13 cellular contexts compared by ENCODE assay signal in the genomic region with DNA sequence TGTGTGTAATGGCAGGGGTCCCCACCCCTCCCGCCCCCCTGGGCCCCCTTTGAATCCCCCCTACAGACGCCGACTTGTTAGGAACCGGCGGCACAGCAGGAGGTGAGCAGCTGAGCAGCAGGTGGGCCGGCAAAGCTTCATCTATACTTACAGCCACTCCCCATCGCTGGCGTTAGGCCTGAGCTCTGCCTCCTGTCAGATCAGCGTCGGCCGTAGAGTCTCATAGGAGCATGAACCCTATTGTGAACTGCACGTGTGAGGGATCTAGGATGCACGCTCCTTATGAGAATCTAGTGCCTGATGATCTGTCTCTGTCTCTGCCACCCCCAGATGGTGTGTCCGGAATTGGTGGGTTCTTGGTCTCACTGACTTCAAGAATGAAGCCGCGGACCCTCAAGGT. TPM values are rescaled to one million over a fixed set of nuclear protein-coding genes. Genes with fewer than 3 reads are reported as not detected.
A peak's percentile ranks its signal among the peaks of the same experiment; 100 is the strongest.
DNase-seq lines count a peak whose midpoint lies in the region; ATAC-seq and TF ChIP-seq lines count a peak whose summit lies in the region.
"Had no signal": no experiment of that assay in that cellular context is flagged by ENCODE, and none has a peak within 500 bp of the region (broad histone marks: within the 10 kb centered on the region; RNA-seq: fewer than 3 reads in every experiment).

No MANE protein-coding gene starts in this region.

- H3K27me3 ChIP-seq in neural progenitor cell, result peaks cover 9% of the 10 kb centered on the region
- H3K27me3 ChIP-seq: breast epithelium, gastroesophageal sphincter had no signal

- no peak overlapping the region for H2AFZ ChIP-seq in neural progenitor cell (replicated peaks)

- H3K9me3 Mint-ChIP-seq in activated T-helper 17 cell treated with anti-CD3 and anti-CD28 coated beads, Interleukin-2, amount 50 U/mL, for 72 hours, result no peaks in the 10 kb centered on the region
- peaks cover 3% of the 10 kb centered on the region for H3K9me3 Mint-ChIP-seq in neural progenitor cell

- no peaks in the 10 kb centered on the region for H3K27me3 Mint-ChIP-seq in activated T-helper 17 cell treated with anti-CD3 and anti-CD28 coated beads, Interleukin-2, amount 50 U/mL, for 72 hours
- H3K27me3 Mint-ChIP-seq in neural progenitor cell (ENCODE audit: insufficient read depth, low read depth), result peaks cover 4% of the 10 kb centered on the region

- TF ChIP-seq CTCF in neural progenitor cell (IDR thresholded peaks at IDR 0.05), result no peak

- no peak overlapping the region for H3K9ac ChIP-seq in neural progenitor cell

- H3K27ac ChIP-seq in neural progenitor cell, result no peak overlapping the region
- H3K27ac ChIP-seq: breast epithelium, gastroesophageal sphincter had no signal

- no peaks in the 10 kb centered on the region for H3F3A ChIP-seq in neural progenitor cell (ENCODE audit: low read depth)

- H4K20me1 ChIP-seq in neural progenitor cell (ENCODE audit: low read depth), result no peaks in the 10 kb centered on the region

- H3K9me3 ChIP-seq in neural progenitor cell (ENCODE audit: low read depth), result no peaks in the 10 kb centered on the region
- H3K9me3 ChIP-seq: breast epithelium, gastroesophageal sphincter had no signal

- H3K4me2 ChIP-seq in neural progenitor cell, result no peak overlapping the region

- H3K4me3 Mint-ChIP-seq in activated T-helper 17 cell treated with anti-CD3 and anti-CD28 coated beads, Interleukin-2, amount 50 U/mL, for 72 hours, result peak overlapping the region; percentile 79
- H3K4me3 Mint-ChIP-seq in neural progenitor cell, result no peak overlapping the region

- H3K4me3 ChIP-seq in neural progenitor cell, result no peak overlapping the region
- H3K4me3 ChIP-seq: breast epithelium, gastroesophageal sphincter had no signal

- no peaks in the 10 kb centered on the region for H3K4me1 Mint-ChIP-seq in activated T-helper 17 cell treated with anti-CD3 and anti-CD28 coated beads, Interleukin-2, amount 50 U/mL, for 72 hours
- peaks cover 9% of the 10 kb centered on the region for H3K4me1 Mint-ChIP-seq in neural progenitor cell

- DNase-seq in NCI-H2227 (lab: John Stamatoyannopoulos, UW; ENCODE audit: unreplicated experiment), result peak; percentile 12
- DNase-seq in NCI-H2227 treated with DMSO at 0.1 percent for 48 hours (lab: John Stamatoyannopoulos, UW), result no peak
- peak; percentile 40 for DNase-seq in NCI-H2171 (lab: John Stamatoyannopoulos, UW)
- DNase-seq in neural progenitor cell (ENCODE audit: low spot score), result peak; percentile 35
- no peak for DNase-seq in HT-29 (ENCODE audit: low spot score)
- DNase-seq in SW 1271 (lab: John Stamatoyannopoulos, UW), result no peak
- DNase-seq: Kasumi-1, mesendoderm had no signal

- peak; percentile 63 for ATAC-seq in activated T-helper 17 cell treated with anti-CD3 and anti-CD28 coated beads, Interleukin-2, amount 50 U/mL, for 72 hours (replicated peaks)
- ATAC-seq in HG03520 (IDR thresholded peaks at IDR 0.05; ENCODE audit: unreplicated experiment), result no peak
- ATAC-seq: gastroesophageal sphincter, Panc1 had no signal

- H3K36me3 ChIP-seq in neural progenitor cell, result no peaks in the 10 kb centered on the region
- H3K36me3 ChIP-seq: breast epithelium, gastroesophageal sphincter had no signal

- no peak overlapping the region for H3K27ac Mint-ChIP-seq in activated T-helper 17 cell treated with anti-CD3 and anti-CD28 coated beads, Interleukin-2, amount 50 U/mL, for 72 hours
- H3K27ac Mint-ChIP-seq in neural progenitor cell, result peak overlapping the region; percentile 74

- no peaks in the 10 kb centered on the region for H3K79me2 ChIP-seq in neural progenitor cell (ENCODE audit: low read depth)

- H3K36me3 Mint-ChIP-seq in activated T-helper 17 cell treated with anti-CD3 and anti-CD28 coated beads, Interleukin-2, amount 50 U/mL, for 72 hours (ENCODE audit: low read depth), result no peaks in the 10 kb centered on the region
- H3K36me3 Mint-ChIP-seq in neural progenitor cell, result peaks cover 2% of the 10 kb centered on the region

- H3K4me1 ChIP-seq in neural progenitor cell, result no peaks in the 10 kb centered on the region
- H3K4me1 ChIP-seq: breast epithelium, gastroesophageal sphincter had no signal

RNA-seq across cellular contexts. Expression of gene VPS26C, which starts 14.9 kb away (rescaled TPM):
- 10 to 100 TPM; 72.1 to 78.5 TPM for total RNA-seq in activated T-helper 17 cell treated with anti-CD3 and anti-CD28 coated beads, Interleukin-2, amount 50 U/mL, for 72 hours
- total RNA-seq in neural progenitor cell (ENCODE audit: low replicate concordance), result 60.2 and 80.5 TPM in 2 replicates
- total RNA-seq in HT-29 (2014; rRNA removed; shearing (Covaris generic)), result 38.6 and 47.9 TPM in 2 replicates

Comparison
In these comparisons a context has a peak if more than half of its experiments do, and no peak if none do; other contexts are left out.
1. DNase-seq: peak in NCI-H2227 (single experiment), NCI-H2171 (single experiment) and neural progenitor cell (single experiment); none in NCI-H2227 treated with DMSO at 0.1 percent for 48 hours (single experiment), HT-29 (single experiment) and SW 1271 (0 of 2).